ENCODE assay signal across 9 cellular contexts in genomic region chr2:234954551-234954992, GRCh38. TPM values are rescaled to one million over a fixed set of nuclear protein-coding genes. Genes with fewer than 3 reads are reported as not detected.
DNase-seq lines count a peak whose midpoint lies in the region; ATAC-seq, FAIRE-seq and TF ChIP-seq lines count a peak whose summit lies in the region.
"Had no signal": no experiment of that assay in that cellular context is flagged by ENCODE, and none has a peak within 500 bp of the region (broad histone marks: within the 10 kb centered on the region; RNA-seq: fewer than 3 reads in every experiment).

No MANE protein-coding gene starts in this region.

- no peak for TF ChIP-seq CTCF in bronchial epithelial cell (IDR thresholded peaks at IDR 0.05; ENCODE audit: insufficient read depth, low read length, severe bottlenecking)
- TF ChIP-seq CTCF in stomach (IDR thresholded peaks at IDR 0.05), result no peak

- H3K27ac ChIP-seq in stomach, result peak overlapping the region; percentile 88 to 96 (median 90)

- no peaks in the 10 kb centered on the region for H3K36me3 ChIP-seq in bronchial epithelial cell (ENCODE audit: control insufficient read depth, insufficient read depth, low read length)
- H3K36me3 ChIP-seq in stomach, result no peaks in the 10 kb centered on the region

- no peak for TF ChIP-seq RAD21 in Ishikawa (IDR thresholded peaks at IDR 0.05; ENCODE audit: low read depth)

- TF ChIP-seq EP300 in Ishikawa (IDR thresholded peaks at IDR 0.05; ENCODE audit: borderline replicate concordance) (no peak), stomach (IDR thresholded peaks at IDR 0.05) (no peak)

- TF ChIP-seq POLR2A in stomach (IDR thresholded peaks at IDR 0.05), result no peak

- intact Hi-C loops in stomach (cut with DNase I; ENCODE audit: low total_unique reads), result loop anchor here (10.0 kb wide), 1 partner anchor 90 kb away; no protein-coding TSS in a partner anchor

- peaks cover 27 to 72% (median 62%) of the 10 kb centered on the region in 4 donors for H3K4me1 ChIP-seq in stomach

- DNase-seq in bronchial epithelial cell (ENCODE audit: low read depth) (peak; percentile 36), left kidney (ENCODE audit: low read depth, low spot score) (peak; percentile 37), stomach (no peak), NCI-H2171 treated with DMSO at 0.1 percent for 48 hours (lab: John Stamatoyannopoulos, UW) (no peak), NOMO-1 treated with DMSO at 0.1 percent for 48 hours (lab: John Stamatoyannopoulos, UW; ENCODE audit: unreplicated experiment) (no peak)

- ATAC-seq in GM18502 (IDR thresholded peaks at IDR 0.05; ENCODE audit: poor library complexity, unreplicated experiment) (no peak), HG03097 (IDR thresholded peaks at IDR 0.05; ENCODE audit: low FRiP score, unreplicated experiment) (no peak)

- 29 to 43% (median 32%) methylated on average over 8 of the region's 8 CpGs for WGBS in stomach, 5 donors

- no peaks in the 10 kb centered on the region for H3K9me3 ChIP-seq in stomach

- H3K4me3 ChIP-seq in bronchial epithelial cell (ENCODE audit: low read depth, low read length), result peak overlapping the region; percentile 72
- peak overlapping the region; percentile 77 to 90 (median 85) for H3K4me3 ChIP-seq in stomach
- H3K4me3 ChIP-seq: lung had no signal

- H3K27me3 ChIP-seq in bronchial epithelial cell (ENCODE audit: control insufficient read depth, insufficient read depth, low read length) (no peaks in the 10 kb centered on the region), stomach (peaks cover 0 to 42% (median 3%) of the 10 kb centered on the region in 3 donors)

- no peak for FAIRE-seq in bronchial epithelial cell (lab: Jason Lieb, UNC)

TF ChIP-seq in Ishikawa, 13 proteins besides CTCF, POLR2A, EP300 and RAD21:
- TF ChIP-seq YY1 (IDR thresholded peaks at IDR 0.05; ENCODE audit: low read depth) (no peak), EGR1 (IDR thresholded peaks at IDR 0.05) (0 out of 2 replicates have a peak, but pooled peaks have one; percentile 29)

RNA-seq across cellular contexts. Expression of gene SH3BP4, which starts 2.8 kb away (rescaled TPM):
- total RNA-seq in bronchial epithelial cell (22.1 and 24.6 TPM in 2 replicates), stomach (10 to 100 TPM; 12.8 to 54.0 (median 41.5) TPM)
- polyA plus RNA-seq in stomach, result 10 to 100 TPM; 10.2 to 20.0 (median 17.6) TPM

Comparison
In these comparisons a context has a peak if more than half of its experiments do, and no peak if none do; other contexts are left out.
1. DNase-seq: peak in bronchial epithelial cell (single experiment) and left kidney (single experiment); none in stomach (single experiment), NCI-H2171 treated with DMSO at 0.1 percent for 48 hours (single experiment) and NOMO-1 treated with DMSO at 0.1 percent for 48 hours (single experiment).